In genomic region chr21:18529253-18529652, GRCh38 we compare ENCODE assay signal across 13 cellular contexts.
A peak's percentile ranks its signal among the peaks of the same experiment; 100 is the strongest.
DNase-seq lines count a peak whose midpoint lies in the region; ATAC-seq and TF ChIP-seq lines count a peak whose summit lies in the region.
"Had no signal": no experiment of that assay in that cellular context is flagged by ENCODE, and none has a peak within 500 bp of the region (broad histone marks: within the 10 kb centered on the region; RNA-seq: fewer than 3 reads in every experiment).

No MANE protein-coding gene starts in this region.

- H3K27ac ChIP-seq in A673 (ENCODE audit: low read depth, low read length, poor library complexity, severe bottlenecking) = no peak overlapping the region
- no peak overlapping the region for H3K27ac ChIP-seq in RWPE2 (ENCODE audit: poor library complexity, severe bottlenecking)
- H3K27ac ChIP-seq in foreskin keratinocyte = no peak overlapping the region
- H3K27ac ChIP-seq: epithelial cell of prostate, KMS-11, neutrophil had no signal

- H3K9me3 ChIP-seq in A673 (ENCODE audit: low read depth, low read length, poor library complexity, severe bottlenecking) = no peaks in the 10 kb centered on the region
- H3K9me3 ChIP-seq in RWPE2 (ENCODE audit: severe bottlenecking) = no peaks in the 10 kb centered on the region
- H3K9me3 ChIP-seq: neutrophil had no signal

- DNase-seq in A673 (ENCODE audit: low spot score) (peak; percentile 12), LHCN-M2 (ENCODE audit: low read depth) (peak; percentile 95), RWPE2 (ENCODE audit: low spot score) (no peak), foreskin keratinocyte (peak; percentile 87 to 94), Right ventricle myocardium inferior (ENCODE audit: missing footprints) (no peak), KBM-7 (no peak)
- DNase-seq: left colon; stimulated activated CD4-positive, alpha-beta T cell treated with anti-CD3 and anti-CD28 coated beads, Interleukin-2, amount 100 ng/mL, for 48 hours had no signal

- no peaks in the 10 kb centered on the region for H3K27me3 ChIP-seq in A673 (replicated peaks; ENCODE audit: insufficient read depth, low read depth, low read length, poor library complexity)
- H3K27me3 ChIP-seq in RWPE2 (ENCODE audit: insufficient read depth, poor library complexity, severe bottlenecking) = peaks cover 13% of the 10 kb centered on the region
- no peaks in the 10 kb centered on the region for H3K27me3 ChIP-seq in foreskin keratinocyte
- H3K27me3 ChIP-seq: neutrophil had no signal

- intact Hi-C loops in A673 (cut with micrococcal nuclease; ENCODE audit: unreplicated experiment) (no loop called here), Right ventricle myocardium inferior (cut with DNase I) (no loop called here)

- H3K4me1 ChIP-seq in A673 (ENCODE audit: insufficient read depth, low read length, poor library complexity, severe bottlenecking) (no peaks in the 10 kb centered on the region), RWPE2 (ENCODE audit: insufficient read depth, poor library complexity, severe bottlenecking) (no peaks in the 10 kb centered on the region), foreskin keratinocyte (peaks cover 4% of the 10 kb centered on the region)

- H3K4me3 ChIP-seq in A673 (ENCODE audit: low read depth, low read length, poor library complexity, severe bottlenecking) (no peak overlapping the region), RWPE2 (ENCODE audit: severe bottlenecking) (no peak overlapping the region)

- TF ChIP-seq CTCF in A673 (conservative IDR thresholded peaks at IDR 0.05; ENCODE audit: low read depth, low read length) = no peak
- no peak for TF ChIP-seq CTCF in RWPE2 (IDR thresholded peaks at IDR 0.05; ENCODE audit: poor library complexity, severe bottlenecking)
- TF ChIP-seq CTCF in foreskin keratinocyte (conservative IDR thresholded peaks at IDR 0.05) = no peak

- ATAC-seq in RWPE2 (ENCODE audit: low read depth) = peak; percentile 89
- peak; percentile 99 for ATAC-seq in foreskin keratinocyte
- no peak for ATAC-seq in Right ventricle myocardium inferior
- no peak for ATAC-seq in HG03439 (IDR thresholded peaks at IDR 0.05; ENCODE audit: unreplicated experiment)
- no peak for ATAC-seq in HG03135 (IDR thresholded peaks at IDR 0.05; ENCODE audit: unreplicated experiment)
- ATAC-seq: left colon had no signal

- H3K36me3 ChIP-seq in A673 (ENCODE audit: insufficient read depth, low read length, poor library complexity, severe bottlenecking) = no peaks in the 10 kb centered on the region
- no peaks in the 10 kb centered on the region for H3K36me3 ChIP-seq in RWPE2 (ENCODE audit: low read depth)
- H3K36me3 ChIP-seq: neutrophil had no signal

- in situ Hi-C loops in KBM-7 (cut with MboI; ENCODE audit: low pct_unique_long_range_greater_than_20kb, low sequenced_read_pairs) = no loop called here

- CTCF ChIA-PET in A673 (lab: Charles Lee) = no interaction called here

- no TSS peak for BruUV-seq in A673 (replicated peaks; lab: Mats Ljungman, UMichigan)

- POLR2A ChIA-PET in A673 (lab: Charles Lee; ENCODE audit: low non-redundant PET) = no interaction called here

Comparison
In these comparisons a context has a peak if more than half of its experiments do, and no peak if none do; other contexts are left out.
1. DNase-seq: peak in A673 (single experiment), LHCN-M2 (single experiment) and foreskin keratinocyte (2 of 2); none in RWPE2 (single experiment), Right ventricle myocardium inferior (single experiment) and KBM-7 (single experiment).
2. ATAC-seq: peak in RWPE2 (single experiment) and foreskin keratinocyte (single experiment); none in Right ventricle myocardium inferior (single experiment), HG03439 (single experiment) and HG03135 (single experiment).